Comparison of ENCODE assay signal across 22 cellular contexts in genomic region chr4:91111556-91111955, GRCh38.
DNase-seq lines count a peak whose midpoint lies in the region; ATAC-seq, FAIRE-seq and TF ChIP-seq lines count a peak whose summit lies in the region.
"Had no signal": no experiment of that assay in that cellular context is flagged by ENCODE, and none has a peak within 500 bp of the region (broad histone marks: within the 10 kb centered on the region; RNA-seq: fewer than 3 reads in every experiment).

No MANE protein-coding gene starts in this region.

- peaks cover 13% of the 10 kb centered on the region for H3K4me1 Mint-ChIP-seq in nephron
- H3K4me1 Mint-ChIP-seq: CD4-positive, CD25-positive, alpha-beta regulatory T cell; CD8-positive, alpha-beta memory T cell; IgD-negative memory B cell had no signal

- DNase-seq in Caki2 (ENCODE audit: low read depth) (peak; percentile 18), NCI-H446 treated with DMSO at 0.1 percent for 48 hours (lab: John Stamatoyannopoulos, UW) (peak; percentile 25), glomerular visceral epithelial cell (ENCODE audit: extremely low spot score) (peak; percentile 48), urothelium cell line (ENCODE audit: low spot score) (no peak), RWPE1 (ENCODE audit: low spot score) (no peak), SW480 (ENCODE audit: low spot score) (no peak)
- DNase-seq: BE2C; C1 segment of cervical spinal cord; CD4-positive, CD25-positive, alpha-beta regulatory T cell; CD8-positive, alpha-beta memory T cell; COR-L47; GDM1; HCEC 1CT had no signal

- no peaks in the 10 kb centered on the region for H3K9me3 Mint-ChIP-seq in nephron

- H3K27ac ChIP-seq in RWPE1, result no peak overlapping the region

- H3K36me3 Mint-ChIP-seq in nephron (ENCODE audit: low read depth), result no peaks in the 10 kb centered on the region
- H3K36me3 Mint-ChIP-seq: CD4-positive, CD25-positive, alpha-beta regulatory T cell; CD8-positive, alpha-beta memory T cell; IgD-negative memory B cell had no signal

- no peak overlapping the region for H3K4me3 Mint-ChIP-seq in nephron
- H3K4me3 Mint-ChIP-seq: CD4-positive, CD25-positive, alpha-beta regulatory T cell; CD8-positive, alpha-beta memory T cell; GM23338; IgD-negative memory B cell had no signal

- CTCF ChIA-PET in RWPE1 (lab: Yijun Ruan, JAX), result interaction anchor here (0.6 kb wide), 1 partner anchor 208 kb away, joined by 5 read pairs; no protein-coding TSS in a partner anchor

- peak overlapping the region; percentile 13 to 67 (median 15) for H3K27ac Mint-ChIP-seq in nephron
- H3K27ac Mint-ChIP-seq: CD4-positive, CD25-positive, alpha-beta regulatory T cell; CD8-positive, alpha-beta memory T cell; GM23338; IgD-negative memory B cell had no signal

- H3K27me3 Mint-ChIP-seq in nephron (ENCODE audit: low read depth), result no peaks in the 10 kb centered on the region
- H3K27me3 Mint-ChIP-seq: CD4-positive, CD25-positive, alpha-beta regulatory T cell; CD8-positive, alpha-beta memory T cell; IgD-negative memory B cell had no signal

- FAIRE-seq in urothelium cell line (lab: Jason Lieb, UNC), result no peak
- FAIRE-seq: D721Med, GM12892, GM18507, H54, HepG2 had no signal

- no peak for ATAC-seq in HG02623 (IDR thresholded peaks at IDR 0.05; ENCODE audit: unreplicated experiment)
- ATAC-seq: GM23338, HepG2 had no signal

- POLR2A ChIA-PET in RWPE1 (lab: Yijun Ruan, JAX; ENCODE audit: low non-redundant PET), result no interaction called here

- TF ChIP-seq CTCF in nephron (IDR thresholded peaks at IDR 0.05; ENCODE audit: unreplicated experiment in 3 of 3), result no peak
- no peak for TF ChIP-seq CTCF in RWPE1 (conservative IDR thresholded peaks at IDR 0.05; ENCODE audit: low read depth)

- in situ Hi-C loops in Caki2 (cut with HindIII; ENCODE audit: low pct_unique_long_range_greater_than_20kb, low sequenced_read_pairs), result no loop called here

Comparison
In these comparisons a context has a peak if more than half of its experiments do, and no peak if none do; other contexts are left out.
1. DNase-seq: peak in Caki2 (single experiment), NCI-H446 treated with DMSO at 0.1 percent for 48 hours (single experiment) and glomerular visceral epithelial cell (single experiment); none in urothelium cell line (single experiment), RWPE1 (single experiment) and SW480 (single experiment).